Comparison of ENCODE assay signal across 20 cellular contexts in genomic region chr10:52491246-52492000, GRCh38.
A peak's percentile ranks its signal among the peaks of the same experiment; 100 is the strongest.
DNase-seq lines count a peak whose midpoint lies in the region; ATAC-seq and TF ChIP-seq lines count a peak whose summit lies in the region.
"Had no signal": no experiment of that assay in that cellular context is flagged by ENCODE, and none has a peak within 500 bp of the region (broad histone marks: within the 10 kb centered on the region; RNA-seq: fewer than 3 reads in every experiment).

No MANE protein-coding gene starts in this region.

- peaks cover 4% of the 10 kb centered on the region for H3K4me1 Mint-ChIP-seq in type B pancreatic cell (ENCODE audit: unreplicated experiment)
- H3K4me1 Mint-ChIP-seq: activated B cell treated with CpG ODN at 0.5 μM for 24 hours; activated CD4-positive, alpha-beta memory T cell treated with anti-CD3 and anti-CD28 coated beads, Interleukin-2, amount 10 ng/mL, durations not matched to agents 7 days and 5 days; activated naive CD4-positive, alpha-beta T cell treated with anti-CD3 and anti-CD28 coated beads, Interleukin-2, amount 50 U/mL, for 24 hours had no signal

- H3K27me3 ChIP-seq in IMR-90 (ENCODE audit: control insufficient read depth, insufficient read depth, low read length) = no peaks in the 10 kb centered on the region
- H3K27me3 ChIP-seq: body of pancreas, testis had no signal

- POLR2A ChIA-PET in IMR-90 (lab: Charles Lee; ENCODE audit: unreplicated experiment) = interaction anchor here (0.6 kb wide), 2 partner anchors 87 to 183 kb away, joined by 3 to 8 read pairs; no protein-coding TSS in a partner anchor

- TF ChIP-seq POLR2A in IMR-90 (IDR thresholded peaks at IDR 0.05; ENCODE audit: low read depth, low read length) = no peak

- H4K20me1 ChIP-seq in IMR-90 (ENCODE audit: insufficient read depth, low read length) = no peaks in the 10 kb centered on the region

- H3K18ac ChIP-seq in IMR-90 (ENCODE audit: low read depth, low read length) = peak overlapping the region; percentile 93

- TF ChIP-seq RAD21 in IMR-90 (IDR thresholded peaks at IDR 0.05; ENCODE audit: low read length) = no peak

- H3K9me3 Mint-ChIP-seq in type B pancreatic cell = no peaks in the 10 kb centered on the region
- H3K9me3 Mint-ChIP-seq: activated B cell treated with CpG ODN at 0.5 μM for 24 hours; activated naive CD4-positive, alpha-beta T cell treated with anti-CD3 and anti-CD28 coated beads, Interleukin-2, amount 50 U/mL, for 24 hours; activated T-cell treated with anti-CD3 and anti-CD28 coated beads, Interleukin-2, amount 50 U/mL, for 4 hours had no signal

- no peak overlapping the region for H3K27ac Mint-ChIP-seq in type B pancreatic cell
- H3K27ac Mint-ChIP-seq: activated B cell treated with CpG ODN at 0.5 μM for 24 hours; activated CD4-positive, alpha-beta memory T cell treated with anti-CD3 and anti-CD28 coated beads, Interleukin-2, amount 10 ng/mL, durations not matched to agents 7 days and 5 days; activated naive CD4-positive, alpha-beta T cell treated with anti-CD3 and anti-CD28 coated beads, Interleukin-2, amount 50 U/mL, for 24 hours had no signal

- no peak overlapping the region for H2AK9ac ChIP-seq in IMR-90 (replicated peaks; ENCODE audit: low read depth, low read length, poor library complexity)

- peak overlapping the region; percentile 61 for H2AK5ac ChIP-seq in IMR-90 (ENCODE audit: low read depth, low read length)

- no peak for TF ChIP-seq CTCF in AG10803 (conservative IDR thresholded peaks at IDR 0.05; ENCODE audit: low read length)
- TF ChIP-seq CTCF in IMR-90 (conservative IDR thresholded peaks at IDR 0.05; ENCODE audit: low read depth, low read length) = no peak
- no peak for TF ChIP-seq CTCF in astrocyte of the spinal cord (IDR thresholded peaks at IDR 0.05; ENCODE audit: low read depth, low read length)
- TF ChIP-seq CTCF in type B pancreatic cell (conservative IDR thresholded peaks at IDR 0.05) = no peak

- CTCF ChIA-PET in IMR-90 (lab: Yijun Ruan, JAX) = interaction anchor here (0.6 to 1.4 kb wide), 5 partner anchors 61 to 331 kb away, joined by 3 to 10 read pairs (median 5); partner anchors contain the start of gene DKK1

- H3K36me3 ChIP-seq in IMR-90 (ENCODE audit: control insufficient read depth, insufficient read depth, low read length) = no peaks in the 10 kb centered on the region
- H3K36me3 ChIP-seq: left ventricle myocardium inferior had no signal

- H2BK5ac ChIP-seq in IMR-90 (ENCODE audit: low read depth, low read length, poor library complexity, severe bottlenecking) = peak overlapping the region; percentile 55

- no peak; the same call in 1 of the 2 replicates for ATAC-seq in IMR-90 (ENCODE audit: low read depth)
- ATAC-seq in GM21528 (IDR thresholded peaks at IDR 0.05; ENCODE audit: low FRiP score, unreplicated experiment) = no peak
- ATAC-seq: activated T-cell treated with anti-CD3 and anti-CD28 coated beads, Interleukin-2, amount 50 U/mL, for 4 hours; body of pancreas had no signal

- H3K14ac ChIP-seq in IMR-90 (replicated peaks; ENCODE audit: low read depth, low read length) = peak overlapping the region; percentile 26; the same call in 1 of the 2 replicates

- in situ Hi-C loops in IMR-90 (cut with MboI; ENCODE audit: low sequenced_read_pairs) = loop anchor here (5.0 kb wide), 1 partner anchor 76 kb away; no protein-coding TSS in a partner anchor
- in situ Hi-C loops in astrocyte of the spinal cord (cut with HindIII; ENCODE audit: low sequenced_read_pairs) = no loop called here

- H2BK20ac ChIP-seq in IMR-90 (ENCODE audit: low read depth, low read length) = peak overlapping the region; percentile 20

- dilution Hi-C loops in IMR-90 (cut with HindIII; ENCODE audit: low sequenced_read_pairs, unreplicated experiment) = no loop called here

- peak overlapping the region; percentile 77 for H3K4ac ChIP-seq in IMR-90 (ENCODE audit: low read depth, low read length)

- H3K9me1 ChIP-seq in IMR-90 (ENCODE audit: insufficient read depth, low read length) = no peaks in the 10 kb centered on the region

- peak overlapping the region; percentile 60 for H3K27ac ChIP-seq in IMR-90 (ENCODE audit: insufficient read depth, low read length)
- H3K27ac ChIP-seq: body of pancreas, left ventricle myocardium inferior, testis had no signal

- peaks cover 4% of the 10 kb centered on the region for H3K27me3 Mint-ChIP-seq in type B pancreatic cell
- H3K27me3 Mint-ChIP-seq: activated B cell treated with CpG ODN at 0.5 μM for 24 hours; activated CD4-positive, alpha-beta memory T cell treated with anti-CD3 and anti-CD28 coated beads, Interleukin-2, amount 10 ng/mL, durations not matched to agents 7 days and 5 days; activated naive CD4-positive, alpha-beta T cell treated with anti-CD3 and anti-CD28 coated beads, Interleukin-2, amount 50 U/mL, for 24 hours had no signal

- peaks cover 0 to 7% of the 10 kb centered on the region in 2 experiments; a peak in 2 of 4 replicates for H3K79me1 ChIP-seq in IMR-90 (ENCODE audit: low read depth in 1 of 2, low read length in 2 of 2)

- H3K4me2 ChIP-seq in IMR-90 (ENCODE audit: low read depth, low read length) = no peak overlapping the region

- DNase-seq in AG10803 (ENCODE audit: low read depth) (peak; percentile 59), IMR-90 (peak; percentile 53), astrocyte of the spinal cord (ENCODE audit: low read depth, low spot score) (peak; percentile 32), hepatic stellate cell (ENCODE audit: low spot score) (peak; percentile 22), SHP77 (lab: John Stamatoyannopoulos, UW) (no peak), Ammon's horn (ENCODE audit: low spot score) (no peak), type B pancreatic cell (ENCODE audit: extremely low spot score, unreplicated experiment) (no peak)
- DNase-seq: activated B cell treated with CpG ODN at 0.5 μM for 24 hours; activated CD4-positive, alpha-beta memory T cell treated with anti-CD3 and anti-CD28 coated beads, Interleukin-2, amount 10 ng/mL, durations not matched to agents 7 days and 5 days; activated T-cell treated with anti-CD3 and anti-CD28 coated beads, Interleukin-2, amount 50 U/mL, for 4 hours; body of pancreas; cortex of kidney; left ventricle myocardium inferior; NCI-H1694 treated with DMSO at 0.1 percent for 48 hours; NCI-H774; occipital lobe; T-helper 2 cell; testis had no signal

- H4K91ac ChIP-seq in IMR-90 (ENCODE audit: insufficient read depth, low read depth, low read length) = peak overlapping the region; percentile 35

- BruUV-seq in IMR-90 (replicated peaks; lab: Mats Ljungman, UMichigan) = no TSS peak

- H2AFZ ChIP-seq in IMR-90 (replicated peaks; ENCODE audit: low read length, poor library complexity) = peak overlapping the region; percentile 86

- H3K4me3 ChIP-seq in AG10803 (ENCODE audit: low read length) (no peak overlapping the region), IMR-90 (ENCODE audit: insufficient read depth, low read depth, low read length) (no peak overlapping the region), astrocyte of the spinal cord (ENCODE audit: low read depth, low read length) (no peak overlapping the region)
- H3K4me3 ChIP-seq: body of pancreas, left ventricle myocardium inferior, testis had no signal

- no peak overlapping the region for H3K23ac ChIP-seq in IMR-90 (ENCODE audit: low read depth, low read length)

- no peaks in the 10 kb centered on the region for H3K36me3 Mint-ChIP-seq in type B pancreatic cell
- H3K36me3 Mint-ChIP-seq: activated naive CD4-positive, alpha-beta T cell treated with anti-CD3 and anti-CD28 coated beads, Interleukin-2, amount 50 U/mL, for 24 hours had no signal

- no peak overlapping the region for H3K4me3 Mint-ChIP-seq in type B pancreatic cell
- H3K4me3 Mint-ChIP-seq: activated B cell treated with CpG ODN at 0.5 μM for 24 hours; activated CD4-positive, alpha-beta memory T cell treated with anti-CD3 and anti-CD28 coated beads, Interleukin-2, amount 10 ng/mL, durations not matched to agents 7 days and 5 days; activated naive CD4-positive, alpha-beta T cell treated with anti-CD3 and anti-CD28 coated beads, Interleukin-2, amount 50 U/mL, for 24 hours; activated T-cell treated with anti-CD3 and anti-CD28 coated beads, Interleukin-2, amount 50 U/mL, for 4 hours had no signal

- H4K5ac ChIP-seq in IMR-90 (ENCODE audit: low read depth, low read length) = peak overlapping the region; percentile 87

- H4K8ac ChIP-seq in IMR-90 (ENCODE audit: low read depth in 2 of 2, low read length in 2 of 2) = peak overlapping the region; percentile 85 to 91; a peak in 3 of 4 replicates

- H3K56ac ChIP-seq in IMR-90 (ENCODE audit: extremely low read depth, insufficient read depth, low read length) = no peak overlapping the region

- peak overlapping the region; percentile 48 for H2BK120ac ChIP-seq in IMR-90 (ENCODE audit: low read depth, low read length)

- intact Hi-C loops in IMR-90 (cut with micrococcal nuclease) = no loop called here

- H3K9me3 ChIP-seq in IMR-90 (ENCODE audit: control insufficient read depth, insufficient read depth, low read length) = no peaks in the 10 kb centered on the region
- H3K9me3 ChIP-seq: body of pancreas, left ventricle myocardium inferior, testis had no signal

- no peak overlapping the region for H3K9ac ChIP-seq in IMR-90 (ENCODE audit: low read depth, low read length)

- H2BK15ac ChIP-seq in IMR-90 (ENCODE audit: low read depth, low read length) = peak overlapping the region; percentile 91

- H3K4me1 ChIP-seq in IMR-90 (ENCODE audit: control insufficient read depth, insufficient read depth, low read length) = peaks cover 10% of the 10 kb centered on the region
- H3K4me1 ChIP-seq: body of pancreas, left ventricle myocardium inferior, testis had no signal

- no CpG with 5 or more reads among the region's 6 CpGs for WGBS in IMR-90 (ENCODE audit: extremely low coverage in 2 of 2, insufficient read length in 1 of 2), 2 experiments

TF ChIP-seq in IMR-90, 13 proteins besides CTCF, POLR2A, EP300 and RAD21:
- TF ChIP-seq CEBPB (IDR thresholded peaks at IDR 0.05; ENCODE audit: low read depth, low read length) (peak; percentile 64; the same call in 1 of the 2 replicates), CHD1 (IDR thresholded peaks at IDR 0.05; ENCODE audit: low read depth, low read length) (no peak)

Comparison
In these comparisons a context has a peak if more than half of its experiments do, and no peak if none do; other contexts are left out.
1. DNase-seq: peak in AG10803 (single experiment), IMR-90 (single experiment), astrocyte of the spinal cord (single experiment) and hepatic stellate cell (single experiment); none in SHP77 (0 of 2), Ammon's horn (single experiment) and type B pancreatic cell (single experiment).